In the genomic region with DNA sequence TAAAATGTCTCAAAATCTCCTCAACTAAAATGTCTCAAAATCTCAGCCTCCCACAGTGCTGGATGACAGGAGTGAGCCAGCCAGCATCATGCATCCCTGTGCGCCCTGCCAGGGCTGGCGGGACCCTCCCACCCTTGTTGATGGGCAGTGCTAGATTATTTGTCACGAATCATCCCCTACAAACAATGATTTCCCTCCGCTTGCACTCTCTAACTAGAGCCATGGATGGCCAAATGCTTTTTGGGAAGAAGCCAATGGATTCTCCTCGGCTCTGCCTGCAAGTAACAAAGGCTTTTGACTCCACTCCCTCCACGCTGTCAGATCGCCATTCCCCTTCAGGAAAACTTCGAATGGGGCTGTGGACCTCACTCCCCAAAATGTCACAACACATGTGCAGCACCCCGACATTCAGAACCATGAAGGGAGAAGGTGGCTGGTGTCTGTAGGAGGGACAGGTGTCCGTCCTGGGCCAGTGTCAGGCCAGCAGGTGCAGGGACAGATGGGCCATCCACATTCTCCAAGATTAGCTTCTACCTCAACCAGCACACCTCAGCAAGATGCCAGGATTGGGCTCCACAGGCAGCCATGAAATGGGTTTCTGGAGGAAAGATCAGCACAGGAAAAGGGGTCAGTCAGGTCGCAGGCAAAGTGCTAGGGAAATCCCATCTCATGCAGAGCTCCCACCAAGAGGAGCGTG, we compare ENCODE assay signal across 19 cellular contexts. TPM values are rescaled to one million over a fixed set of nuclear protein-coding genes. Genes with fewer than 3 reads are reported as not detected.
DNase-seq lines count a peak whose midpoint lies in the region; ATAC-seq and TF ChIP-seq lines count a peak whose summit lies in the region.
"Had no signal": no experiment of that assay in that cellular context is flagged by ENCODE, and none has a peak within 500 bp of the region (broad histone marks: within the 10 kb centered on the region; RNA-seq: fewer than 3 reads in every experiment).

No MANE protein-coding gene starts in this region.

- peak; percentile 96 for DNase-seq in G401 (ENCODE audit: low spot score)
- peak; percentile 42 to 85 for DNase-seq in cerebellar nuclear complex (lab: John Stamatoyannopoulos, UW)
- DNase-seq in islet precursor cell, result peak; percentile 37
- peak; percentile 64 for DNase-seq in osteocyte (ENCODE audit: extremely low spot score, unreplicated experiment)
- DNase-seq in NCI-H1694 (lab: John Stamatoyannopoulos, UW), result no peak
- no peak for DNase-seq in kidney tubule cell (ENCODE audit: low spot score)
- DNase-seq in DMS53 (lab: John Stamatoyannopoulos, UW), result no peak
- DNase-seq: AML-193; Caco-2; CD4-positive, alpha-beta T cell; DMS153; DMS79 treated with DMSO at 0.1 percent for 48 hours; GOT3; H7; HFFc6; IMR-90 had no signal

- ATAC-seq in HG03432 (IDR thresholded peaks at IDR 0.05; ENCODE audit: unreplicated experiment), result no peak
- ATAC-seq: GM12878, HCT116 had no signal

- no peaks in the 10 kb centered on the region for H3K27me3 Mint-ChIP-seq in osteocyte (ENCODE audit: unreplicated experiment)

- in situ Hi-C loops in G401 (cut with HindIII; ENCODE audit: low sequenced_read_pairs), result no loop called here

- no peak overlapping the region for H3K27ac Mint-ChIP-seq in osteocyte (ENCODE audit: unreplicated experiment)
- H3K27ac Mint-ChIP-seq: CD4-positive, alpha-beta T cell; HFFc6 had no signal

- H3K36me3 Mint-ChIP-seq in osteocyte (ENCODE audit: unreplicated experiment), result no peaks in the 10 kb centered on the region

- no peaks in the 10 kb centered on the region for H3K4me1 Mint-ChIP-seq in osteocyte (ENCODE audit: unreplicated experiment)

- no peak for TF ChIP-seq CTCF in osteocyte (IDR thresholded peaks at IDR 0.05)

- H3K9me3 Mint-ChIP-seq in osteocyte (ENCODE audit: unreplicated experiment), result no peaks in the 10 kb centered on the region
- H3K9me3 Mint-ChIP-seq: CD4-positive, alpha-beta T cell had no signal

- H3K4me3 Mint-ChIP-seq in osteocyte (ENCODE audit: unreplicated experiment), result no peak overlapping the region
- H3K4me3 Mint-ChIP-seq: CD4-positive, alpha-beta T cell; HFFc6 had no signal

RNA-seq across cellular contexts. Expression of gene AMER3, which starts 11.5 kb away (rescaled TPM):
- total RNA-seq in G401 (2014; rRNA removed; shearing (Covaris generic)), result not detected in 2 replicates
- not detected in 2 replicates for total RNA-seq in osteocyte
- total RNA-seq: CD4-positive, alpha-beta T cell; GM12878; HFFc6; IMR-90 had no signal

RNA-seq across cellular contexts. Expression of gene GPR148, which starts 38.0 kb away (rescaled TPM):
- total RNA-seq in G401 (2014; rRNA removed; shearing (Covaris generic)), result not detected in 2 replicates
- total RNA-seq in osteocyte, result not detected in 2 replicates
- total RNA-seq: Caco-2; CD4-positive, alpha-beta T cell; GM12878; HFFc6; IMR-90 had no signal

Comparison
In these comparisons a context has a peak if more than half of its experiments do, and no peak if none do; other contexts are left out.
1. DNase-seq: peak in G401 (single experiment), cerebellar nuclear complex (2 of 2), islet precursor cell (single experiment) and osteocyte (single experiment); none in NCI-H1694 (single experiment), kidney tubule cell (single experiment) and DMS53 (single experiment).